8 cellular contexts compared by ENCODE assay signal in the genomic region with DNA sequence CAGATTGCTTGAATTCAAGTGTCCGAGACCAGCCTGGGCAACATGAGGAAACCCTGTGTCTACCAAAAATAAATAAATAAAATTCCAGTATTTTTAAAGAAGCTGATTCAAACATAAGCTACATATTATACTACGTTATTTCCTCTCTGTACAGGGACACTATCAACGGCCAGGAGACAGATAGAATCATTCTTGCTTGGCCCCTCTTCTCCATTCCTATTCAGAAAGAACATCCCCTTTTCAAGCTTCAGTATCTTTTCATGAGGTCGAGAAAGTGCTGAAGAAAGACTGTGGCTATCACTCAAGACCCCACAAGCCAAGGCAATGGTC. TPM values are rescaled to one million over a fixed set of nuclear protein-coding genes. Genes with fewer than 3 reads are reported as not detected.
DNase-seq lines count a peak whose midpoint lies in the region; ATAC-seq, FAIRE-seq and TF ChIP-seq lines count a peak whose summit lies in the region.

No MANE protein-coding gene starts in this region.

- H3K4me1 ChIP-seq in ACC112 (ENCODE audit: control insufficient read depth, insufficient read depth, low read length, unreplicated experiment) (peaks cover 19% of the 10 kb centered on the region), endothelial cell of umbilical vein (ENCODE audit: control insufficient read depth, extremely low read depth, insufficient read depth, low read length) (peaks cover 10% of the 10 kb centered on the region), trophoblast cell (ENCODE audit: control insufficient read depth in 1 of 2, insufficient read depth in 2 of 2, low read length in 2 of 2) (peaks cover 0 to 2% of the 10 kb centered on the region in 2 experiments)

- H3K4me2 ChIP-seq in endothelial cell of umbilical vein (ENCODE audit: insufficient read depth, low read length) (peak overlapping the region; percentile 82), trophoblast cell (ENCODE audit: low read length) (peak overlapping the region; percentile 93)

- H2AFZ ChIP-seq in ACC112 (ENCODE audit: low read length, unreplicated experiment) (peak overlapping the region; percentile 87), endothelial cell of umbilical vein (ENCODE audit: low read depth, low read length) (peak overlapping the region; percentile 84), trophoblast cell (ENCODE audit: insufficient read depth, low read length, poor library complexity) (peak overlapping the region; percentile 94)

- no peaks in the 10 kb centered on the region for H3K9me1 ChIP-seq in endothelial cell of umbilical vein (replicated peaks; ENCODE audit: control insufficient read depth, extremely low read depth, insufficient read depth, low read length)

- H3K9ac ChIP-seq in endothelial cell of umbilical vein (replicated peaks; ENCODE audit: extremely low read depth, insufficient read depth, low read length) (peak overlapping the region; percentile 81), trophoblast cell (ENCODE audit: low read length) (no peak overlapping the region)

- no peaks in the 10 kb centered on the region for H4K20me1 ChIP-seq in endothelial cell of umbilical vein (replicated peaks; ENCODE audit: control insufficient read depth, extremely low read depth, insufficient read depth, low read length)

- H4K8ac ChIP-seq in trophoblast cell (ENCODE audit: low read depth, low read length), result no peak overlapping the region

- no peak overlapping the region for H3K4ac ChIP-seq in trophoblast cell (ENCODE audit: low read depth, low read length)

- H4K12ac ChIP-seq in trophoblast cell (ENCODE audit: low read depth, low read length), result no peak overlapping the region

- H3K27me3 ChIP-seq in ACC112 (ENCODE audit: insufficient read depth, low read length) (no peaks in the 10 kb centered on the region), endothelial cell of umbilical vein (ENCODE audit: control insufficient read depth in 2 of 2, insufficient read depth in 2 of 2, low read length in 2 of 2) (no peaks in the 10 kb centered on the region), trophoblast cell (ENCODE audit: insufficient read depth, low read length) (no peaks in the 10 kb centered on the region)

- H3K18ac ChIP-seq in trophoblast cell (ENCODE audit: low read length), result no peak overlapping the region

- POLR2A ChIA-PET in endothelial cell of umbilical vein (lab: Charles Lee), result no interaction called here

- no peak overlapping the region for H2BK12ac ChIP-seq in trophoblast cell (ENCODE audit: low read length)

- H3K79me2 ChIP-seq in ACC112 (ENCODE audit: control insufficient read depth, insufficient read depth, low read length, unreplicated experiment) (peaks cover 8% of the 10 kb centered on the region), endothelial cell of umbilical vein (ENCODE audit: control insufficient read depth, insufficient read depth, low read length) (peaks cover 3% of the 10 kb centered on the region), trophoblast cell (ENCODE audit: control insufficient read depth, insufficient read depth, low read length, poor library complexity) (peaks cover 7% of the 10 kb centered on the region)

- CTCF ChIA-PET in endothelial cell of umbilical vein (lab: Charles Lee), result interaction anchor here (0.8 to 3.7 kb wide), 11 partner anchors 9 to 201 kb away, joined by 3 to 29 read pairs (median 6); a partner anchor contains a TSS

- no TSS peak for BruUV-seq in endothelial cell of umbilical vein (replicated peaks; lab: Mats Ljungman, UMichigan)

- peak overlapping the region; percentile 99 for H3K4me3 ChIP-seq in ACC112 (ENCODE audit: low read depth, low read length)
- H3K4me3 ChIP-seq in NB4 (ENCODE audit: low read depth, low read length), result peak overlapping the region; percentile 54
- peak overlapping the region in 2 of 3 experiments; percentile 52 to 84 for H3K4me3 ChIP-seq in endothelial cell of umbilical vein (replicated peaks in 1 of 3; ENCODE audit: insufficient read depth in 1 of 3, low read depth in 1 of 3, low read length in 3 of 3)
- peak overlapping the region; percentile 98 for H3K4me3 ChIP-seq in trophoblast cell (ENCODE audit: low read depth, low read length)

- H3K23ac ChIP-seq in trophoblast cell (ENCODE audit: low read length), result no peak overlapping the region

- TF ChIP-seq POLR2A in NB4 (IDR thresholded peaks at IDR 0.05; ENCODE audit: extremely low read depth, insufficient read length), result no peak
- TF ChIP-seq POLR2A in endothelial cell of umbilical vein (IDR thresholded peaks at IDR 0.05; ENCODE audit: low read depth, low read length), result no peak

- peak overlapping the region; percentile 10; the same call in 1 of the 2 replicates for H3K27ac ChIP-seq in ACC112 (ENCODE audit: low read depth, low read length)
- no peak overlapping the region for H3K27ac ChIP-seq in endothelial cell of umbilical vein (ENCODE audit: insufficient read depth, low read depth, low read length)
- no peak overlapping the region for H3K27ac ChIP-seq in trophoblast cell (ENCODE audit: low read depth, low read length)

- intact Hi-C loops in endothelial cell of umbilical vein (cut with micrococcal nuclease), result loop anchor here (1.0 to 10.0 kb wide), 6 partner anchors 19 to 661 kb away; a partner anchor contains a TSS

- H3K36me3 ChIP-seq in ACC112 (ENCODE audit: insufficient read depth, low read length) (no peaks in the 10 kb centered on the region), endothelial cell of umbilical vein (ENCODE audit: control insufficient read depth in 2 of 2, extremely low read depth in 1 of 2, insufficient read depth in 2 of 2, low read length in 2 of 2) (no peaks in the 10 kb centered on the region), trophoblast cell (ENCODE audit: control insufficient read depth in 1 of 2, insufficient read depth in 2 of 2, low read length in 2 of 2) (peaks cover 0 to 5% of the 10 kb centered on the region in 2 experiments)

- no peak overlapping the region for H2AK5ac ChIP-seq in trophoblast cell (ENCODE audit: low read length)

- DNase-seq in NB4 (ENCODE audit: low read depth) (no peak), endothelial cell of umbilical vein (ENCODE audit: low read depth, low spot score) (no peak), trophoblast cell (no peak), NCI-H2081 treated with DMSO at 0.1 percent for 48 hours (lab: John Stamatoyannopoulos, UW) (no peak), NCI-H82 (lab: John Stamatoyannopoulos, UW) (no peak)

- no peak overlapping the region for H2BK5ac ChIP-seq in trophoblast cell (ENCODE audit: low read depth, low read length, poor library complexity)

- H3K79me1 ChIP-seq in trophoblast cell (ENCODE audit: low read length), result peaks cover 6% of the 10 kb centered on the region

- ATAC-seq in GM19455 (IDR thresholded peaks at IDR 0.05; ENCODE audit: unreplicated experiment), result peak; percentile 15
- no peak for ATAC-seq in HG03097 (IDR thresholded peaks at IDR 0.05; ENCODE audit: low FRiP score, unreplicated experiment)

- TF ChIP-seq CTCF in NB4 (IDR thresholded peaks at IDR 0.05; ENCODE audit: low read depth, low read length) (no peak), endothelial cell of umbilical vein (IDR thresholded peaks at IDR 0.05; ENCODE audit: extremely low read depth in 1 of 2, insufficient read depth in 1 of 2, low read depth in 1 of 2, low read length in 2 of 2) (no peak)

- H3K14ac ChIP-seq in trophoblast cell (ENCODE audit: low read length), result no peak overlapping the region

- no peak overlapping the region for H4K91ac ChIP-seq in trophoblast cell (ENCODE audit: low read depth, low read length)

- no CpG with 5 or more reads among the region's 4 CpGs for WGBS in trophoblast cell (ENCODE audit: extremely low coverage, insufficient coverage, insufficient read length)

- H2BK120ac ChIP-seq in trophoblast cell (ENCODE audit: insufficient read depth, low read length, poor library complexity), result no peak overlapping the region

- no peak for FAIRE-seq in endothelial cell of umbilical vein (lab: Jason Lieb, UNC)

- H3K9me3 ChIP-seq in endothelial cell of umbilical vein (replicated peaks; ENCODE audit: control insufficient read depth, insufficient read depth, low read length) (no peaks in the 10 kb centered on the region), trophoblast cell (ENCODE audit: insufficient read depth, low read depth, low read length) (no peaks in the 10 kb centered on the region)

- dilution Hi-C loops in endothelial cell of umbilical vein (cut with MboI; ENCODE audit: extremely low pct_ligation_motif_present, low sequenced_read_pairs), result no loop called here

TF ChIP-seq in endothelial cell of umbilical vein, 7 proteins besides CTCF, POLR2A, EP300 and RAD21:
- TF ChIP-seq EZH2 (IDR thresholded peaks at IDR 0.05; ENCODE audit: borderline replicate concordance, low read depth, low read length, severe bottlenecking), result no peak
- TF ChIP-seq, protein P1, sequence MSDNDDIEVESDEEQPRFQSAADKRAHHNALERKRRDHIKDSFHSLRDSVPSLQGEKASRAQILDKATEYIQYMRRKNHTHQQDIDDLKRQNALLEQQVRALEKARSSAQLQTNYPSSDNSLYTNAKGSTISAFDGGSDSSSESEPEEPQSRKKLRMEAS (IDR thresholded peaks at IDR 0.05; ENCODE audit: insufficient read depth, insufficient read length), result no peak
- TF ChIP-seq POLR2AphosphoS5 (IDR thresholded peaks at IDR 0.05; ENCODE audit: insufficient read depth, low read depth, low read length), result no peak
- no peak for TF ChIP-seq FOS (IDR thresholded peaks at IDR 0.05; ENCODE audit: borderline replicate concordance, insufficient read depth, low read length)
- TF ChIP-seq MYC (IDR thresholded peaks at IDR 0.05; ENCODE audit: low read depth, low read length), result no peak
- no peak for TF ChIP-seq GATA2 (IDR thresholded peaks at IDR 0.05; ENCODE audit: insufficient read depth, insufficient read length, low read depth, low read length)
- TF ChIP-seq JUN (IDR thresholded peaks at IDR 0.05; ENCODE audit: borderline replicate concordance, insufficient read depth, insufficient read length, low read depth), result no peak

RNA-seq across cellular contexts. Expression of a gene that starts 0.3 kb away (rescaled TPM):
- total RNA-seq in endothelial cell of umbilical vein, result 29.3 and 35.7 TPM in 2 replicates
- 28.5 and 28.6 TPM in 2 replicates for polyA plus RNA-seq in endothelial cell of umbilical vein
- polyA plus RNA-seq in endothelial cell of umbilical vein (2011; cell fraction: cytosol; rRNA removed), result 27.8 and 31.6 TPM in 2 replicates
- polyA plus RNA-seq in endothelial cell of umbilical vein (2011; cell fraction: nucleus; rRNA removed), result 9.5 and 10.1 TPM in 2 replicates
- polyA plus RNA-seq in endothelial cell of umbilical vein (2012), result 41.1 and 44.7 TPM in 2 replicates
- 23.2 and 23.6 TPM in 2 replicates for polyA minus RNA-seq in endothelial cell of umbilical vein
- polyA minus RNA-seq in endothelial cell of umbilical vein (2011; cell fraction: cytosol; rRNA and poly(A)+ RNA removed), result 35.1 TPM
- 6.5 and 9.3 TPM in 2 replicates for polyA minus RNA-seq in endothelial cell of umbilical vein (2011; cell fraction: nucleus; rRNA and poly(A)+ RNA removed)
- polyA plus RNA-seq in trophoblast cell (2013), result 37.3 and 38.0 TPM in 2 replicates
